ENCODE assay signal across 19 cellular contexts in the genomic region with DNA sequence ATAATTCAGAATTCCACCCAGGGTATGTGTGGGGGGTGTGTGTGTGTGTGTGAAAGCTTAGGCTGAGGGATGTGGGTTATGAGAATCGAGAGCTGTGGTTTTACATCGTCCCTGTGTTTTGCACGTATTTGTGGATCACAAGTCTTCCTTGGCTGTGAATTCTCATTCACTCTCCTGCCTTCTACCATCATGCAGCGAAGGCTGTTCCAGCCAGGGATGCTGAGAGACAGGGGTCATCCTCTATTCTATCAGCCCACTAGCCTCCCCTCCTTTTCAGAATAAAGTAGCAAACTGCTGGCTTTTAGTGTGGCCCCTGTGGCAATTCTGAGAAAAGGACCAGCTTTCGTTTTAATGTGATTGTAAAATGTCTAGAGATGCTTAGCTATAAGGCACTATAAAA.
DNase-seq lines count a peak whose midpoint lies in the region; ATAC-seq, FAIRE-seq and TF ChIP-seq lines count a peak whose summit lies in the region.
"Had no signal": no experiment of that assay in that cellular context is flagged by ENCODE, and none has a peak within 500 bp of the region (broad histone marks: within the 10 kb centered on the region; RNA-seq: fewer than 3 reads in every experiment).

No MANE protein-coding gene starts in this region.

- peak overlapping the region; percentile 53 for H3K4me3 Mint-ChIP-seq in central memory CD8-positive, alpha-beta T cell
- no peak overlapping the region for H3K4me3 Mint-ChIP-seq in chondrocyte (ENCODE audit: unreplicated experiment)

- no peaks in the 10 kb centered on the region for H3K79me1 ChIP-seq in neuronal stem cell (ENCODE audit: low read depth, low read length)

- H2BK120ac ChIP-seq in neuronal stem cell (ENCODE audit: low read depth, low read length) = no peak overlapping the region

- no peak overlapping the region for H3K14ac ChIP-seq in neuronal stem cell (ENCODE audit: low read length)

- peak overlapping the region; percentile 45 for H3K27ac ChIP-seq in KMS-11
- H3K27ac ChIP-seq in neuronal stem cell (replicated peaks; ENCODE audit: low read length) = no peak overlapping the region

- H3K4me1 ChIP-seq in KMS-11 (ENCODE audit: low read depth, poor library complexity, severe bottlenecking) (peaks cover 91% of the 10 kb centered on the region), neuronal stem cell (ENCODE audit: control insufficient read depth in 2 of 2, insufficient read depth in 1 of 2, low read depth in 1 of 2, low read length in 2 of 2) (peaks cover 4 to 10% of the 10 kb centered on the region in 2 donors)

- no peak overlapping the region for H3K4ac ChIP-seq in neuronal stem cell (ENCODE audit: low read length)

- H2BK5ac ChIP-seq in neuronal stem cell (ENCODE audit: low read length) = no peak overlapping the region

- H3K36me3 ChIP-seq in KMS-11 (ENCODE audit: insufficient read depth) (no peaks in the 10 kb centered on the region), neuronal stem cell (replicated peaks in 1 of 2; ENCODE audit: control insufficient read depth in 2 of 2, insufficient read depth in 2 of 2, low read length in 2 of 2) (no peaks in the 10 kb centered on the region)
- H3K36me3 ChIP-seq: HAP-1 had no signal

- H2AFZ ChIP-seq in KMS-11 (ENCODE audit: low read depth) (0 out of 2 replicates have a peak overlapping the region, but pooled peaks have one; percentile 27), neuronal stem cell (ENCODE audit: low read length) (no peak overlapping the region)

- DNase-seq in GM12891 (ENCODE audit: insufficient read length, low spot score) = no peak
- no peak for DNase-seq in central memory CD8-positive, alpha-beta T cell (ENCODE audit: low spot score in 2 of 2)
- DNase-seq in neuronal stem cell (ENCODE audit: low spot score) = no peak
- no peak for DNase-seq in T1000 (lab: John Stamatoyannopoulos, UW)
- no peak for DNase-seq in chondrocyte (ENCODE audit: low spot score)
- DNase-seq: activated naive CD4-positive, alpha-beta T cell treated with anti-CD3 and anti-CD28 coated beads, Interleukin-2, amount 50 U/mL, for 16 hours; AML-193; COR-L47; DMS79 treated with DMSO at 0.1 percent for 48 hours; erythroblast; hypothalamus; NCI-H1436; NCI-H526; stimulated activated naive CD4-positive, alpha-beta T cell treated with Interleukin-2 at 50 U/mL for 16 hours had no signal

- no peaks in the 10 kb centered on the region for H3K27me3 ChIP-seq in KMS-11 (ENCODE audit: insufficient read depth, low read depth)
- H3K27me3 ChIP-seq in neuronal stem cell (ENCODE audit: control insufficient read depth in 3 of 3, insufficient read depth in 3 of 3, low read depth in 1 of 3, low read length in 3 of 3) = no peaks in the 10 kb centered on the region

- H3K23ac ChIP-seq in neuronal stem cell (ENCODE audit: low read depth, low read length, poor library complexity) = no peak overlapping the region

- H4K8ac ChIP-seq in neuronal stem cell (ENCODE audit: low read depth, low read length) = no peak overlapping the region

- H3K4me1 Mint-ChIP-seq in central memory CD8-positive, alpha-beta T cell = peaks cover 55% of the 10 kb centered on the region
- peaks cover 19% of the 10 kb centered on the region for H3K4me1 Mint-ChIP-seq in chondrocyte (ENCODE audit: low read depth)

- peak overlapping the region; percentile 36 for H3K18ac ChIP-seq in neuronal stem cell (ENCODE audit: low read length)

- peaks cover 5% of the 10 kb centered on the region for H3K36me3 Mint-ChIP-seq in central memory CD8-positive, alpha-beta T cell (ENCODE audit: insufficient read depth)
- H3K36me3 Mint-ChIP-seq in chondrocyte (ENCODE audit: low read depth) = no peaks in the 10 kb centered on the region

- H3K27ac Mint-ChIP-seq in central memory CD8-positive, alpha-beta T cell (ENCODE audit: low read depth) = peak overlapping the region; percentile 94
- H3K27ac Mint-ChIP-seq in chondrocyte (ENCODE audit: unreplicated experiment) = no peak overlapping the region

- ATAC-seq in central memory CD8-positive, alpha-beta T cell (replicated peaks; ENCODE audit: extremely low read depth, poor library complexity, severe bottlenecking) = no peak
- no peak for ATAC-seq in HG03196 (IDR thresholded peaks at IDR 0.05; ENCODE audit: unreplicated experiment)

- H2BK12ac ChIP-seq in neuronal stem cell (ENCODE audit: low read length) = no peak overlapping the region

- WGBS in neuronal stem cell (ENCODE audit: extremely low coverage in 2 of 2, insufficient read length in 2 of 2, insufficient replicate concordance in 1 of 2), 2 donors = no CpG with 5 or more reads among the region's 5 CpGs

- TF ChIP-seq CTCF in KMS-11 (conservative IDR thresholded peaks at IDR 0.05; ENCODE audit: low read depth, low read length) (no peak), chondrocyte (IDR thresholded peaks at IDR 0.05) (no peak)

- no peaks in the 10 kb centered on the region for H3K9me3 ChIP-seq in neuronal stem cell (replicated peaks in 1 of 2; ENCODE audit: control insufficient read depth in 2 of 2, insufficient read depth in 1 of 2, low read depth in 1 of 2, low read length in 2 of 2)
- H3K9me3 ChIP-seq: HAP-1 had no signal

- H3K4me3 ChIP-seq in KMS-11 (IDR thresholded peaks at IDR 0.05; ENCODE audit: insufficient read depth, low read depth, low read length) = no peak overlapping the region
- no peak overlapping the region for H3K4me3 ChIP-seq in neuronal stem cell (ENCODE audit: low read length in 2 of 2)
- H3K4me3 ChIP-seq: HAP-1 had no signal

- no peaks in the 10 kb centered on the region for H3K9me3 Mint-ChIP-seq in central memory CD8-positive, alpha-beta T cell
- no peaks in the 10 kb centered on the region for H3K9me3 Mint-ChIP-seq in chondrocyte (ENCODE audit: low read depth)

- TF ChIP-seq POLR2A in GM12891 (IDR thresholded peaks at IDR 0.05; ENCODE audit: low read depth, low read length) = no peak

- H4K20me1 ChIP-seq in KMS-11 (ENCODE audit: insufficient read depth) = no peaks in the 10 kb centered on the region

- H3K4me2 ChIP-seq in KMS-11 (peak overlapping the region; percentile 78), neuronal stem cell (ENCODE audit: insufficient read depth, low read length, poor library complexity, severe bottlenecking) (no peak overlapping the region)

- FAIRE-seq in GM12891 (lab: Jason Lieb, UNC) = peak; percentile 78
- FAIRE-seq: astrocyte, frontal cortex had no signal

- H4K91ac ChIP-seq in neuronal stem cell (ENCODE audit: low read depth, low read length, poor library complexity) = no peak overlapping the region

- H3K79me2 ChIP-seq in KMS-11 (ENCODE audit: insufficient read depth, low read depth) = no peaks in the 10 kb centered on the region

- H3K27me3 Mint-ChIP-seq in central memory CD8-positive, alpha-beta T cell = no peaks in the 10 kb centered on the region
- no peaks in the 10 kb centered on the region for H3K27me3 Mint-ChIP-seq in chondrocyte (ENCODE audit: low read depth)

- no peak overlapping the region for H2BK15ac ChIP-seq in neuronal stem cell (ENCODE audit: low read length)

- no peak overlapping the region for H2AK5ac ChIP-seq in neuronal stem cell (ENCODE audit: low read depth, low read length)

- peak overlapping the region; percentile 15; the same call in 1 of the 2 replicates for H3K9ac ChIP-seq in KMS-11
- H3K9ac ChIP-seq in neuronal stem cell (ENCODE audit: low read depth, low read length, poor library complexity) = no peak overlapping the region

TF ChIP-seq in GM12891, 5 proteins besides CTCF, POLR2A, EP300 and RAD21:
- TF ChIP-seq POU2F2 (IDR thresholded peaks at IDR 0.05; ENCODE audit: low read depth, low read length) (no peak), SPI1 (IDR thresholded peaks at IDR 0.05; ENCODE audit: low read depth, low read length) (0 out of 2 replicates have a peak, but pooled peaks have one; percentile 5)
